ENCODE assay signal across 15 cellular contexts in the genomic region with DNA sequence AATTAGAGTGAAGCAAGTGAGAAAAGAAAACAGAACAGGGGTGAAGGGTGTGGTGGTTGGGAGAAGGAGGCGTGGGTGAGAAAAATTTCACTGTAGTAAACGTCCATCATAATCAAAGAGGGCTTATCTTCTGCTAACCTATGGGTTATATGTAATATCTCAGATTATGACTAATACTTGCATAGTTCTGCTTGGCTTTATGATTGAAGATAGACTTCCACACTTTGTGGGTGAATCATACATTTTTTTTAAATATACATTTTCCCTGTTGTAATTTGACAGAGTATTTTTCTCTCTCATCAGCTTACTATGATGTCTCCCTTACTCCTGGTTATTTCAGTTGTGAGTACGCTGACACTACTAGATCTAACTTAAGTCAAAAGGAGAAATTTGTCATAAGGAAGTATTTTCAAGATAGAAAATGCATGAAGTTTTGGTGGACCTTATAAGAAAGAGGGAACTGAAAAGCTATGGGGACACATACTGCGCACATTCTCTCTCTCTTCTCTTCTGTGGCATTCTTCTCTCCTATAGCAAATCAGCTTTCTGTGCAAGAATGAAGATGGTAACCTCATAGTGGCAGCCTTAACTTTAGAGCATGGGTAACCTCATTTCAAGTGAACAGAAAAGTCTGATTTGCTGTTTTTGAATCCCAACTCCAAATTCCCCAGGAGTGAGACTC. TPM values are rescaled to one million over a fixed set of nuclear protein-coding genes. Genes with fewer than 3 reads are reported as not detected.
DNase-seq lines count a peak whose midpoint lies in the region; ATAC-seq and TF ChIP-seq lines count a peak whose summit lies in the region.
"Had no signal": no experiment of that assay in that cellular context is flagged by ENCODE, and none has a peak within 500 bp of the region (broad histone marks: within the 10 kb centered on the region; RNA-seq: fewer than 3 reads in every experiment).

No MANE protein-coding gene starts in this region.

- peaks cover 2% of the 10 kb centered on the region for H3K27me3 Mint-ChIP-seq in activated CD8-positive, alpha-beta T cell treated with anti-CD3 and anti-CD28 coated beads for 36 hours
- no peaks in the 10 kb centered on the region for H3K27me3 Mint-ChIP-seq in activated CD8-positive, alpha-beta T cell treated with anti-CD3 and anti-CD28 coated beads, Interleukin-2, amount 10 ng/mL, durations not matched to agents 7 days and 5 days (ENCODE audit: low read depth)
- H3K27me3 Mint-ChIP-seq in stimulated activated naive B cell treated with anti-CD40 and anti-IgM and Interleukin-4, amounts not matched to agents 10 μg/mL and 1 μg/mL and 100 μg/mL, for 72 hours = no peaks in the 10 kb centered on the region

- H3K36me3 ChIP-seq in upper lobe of left lung = no peaks in the 10 kb centered on the region
- H3K36me3 ChIP-seq in colonic mucosa = no peaks in the 10 kb centered on the region
- H3K36me3 ChIP-seq: gastrocnemius medialis had no signal

- H3K27me3 ChIP-seq in upper lobe of left lung (no peaks in the 10 kb centered on the region), colonic mucosa (no peaks in the 10 kb centered on the region)
- H3K27me3 ChIP-seq: gastrocnemius medialis had no signal

- POLR2A ChIA-PET in activated CD8-positive, alpha-beta T cell treated with anti-CD3 and anti-CD28 coated beads for 36 hours (lab: Charles Lee) = interaction anchor here (0.6 to 2.6 kb wide), 4 partner anchors 10 to 656 kb away, joined by 3 to 18 read pairs (median 9); no protein-coding TSS in a partner anchor
- POLR2A ChIA-PET in activated CD8-positive, alpha-beta T cell treated with anti-CD3 and anti-CD28 coated beads, Interleukin-2, amount 10 ng/mL, durations not matched to agents 7 days and 5 days (lab: Charles Lee) = interaction anchor here (0.7 to 1.7 kb wide), 2 partner anchors 9 to 317 kb away, joined by 3 to 4 read pairs; no protein-coding TSS in a partner anchor

- CTCF ChIA-PET in activated CD8-positive, alpha-beta T cell treated with anti-CD3 and anti-CD28 coated beads for 36 hours (lab: Charles Lee) = interaction anchor here (0.9 to 2.0 kb wide), 5 partner anchors 8 to 221 kb away, joined by 3 to 8 read pairs (median 8); no protein-coding TSS in a partner anchor
- CTCF ChIA-PET in activated CD8-positive, alpha-beta T cell treated with anti-CD3 and anti-CD28 coated beads, Interleukin-2, amount 10 ng/mL, durations not matched to agents 7 days and 5 days (lab: Charles Lee) = interaction anchor here (0.7 to 2.6 kb wide), 5 partner anchors 21 to 220 kb away, joined by 3 to 9 read pairs (median 3); no protein-coding TSS in a partner anchor

- 79 to 86% methylated on average over 4 of the region's 4 CpGs for WGBS in upper lobe of left lung, 2 donors

- TF ChIP-seq CTCF in activated CD8-positive, alpha-beta T cell treated with anti-CD3 and anti-CD28 coated beads for 36 hours (IDR thresholded peaks at IDR 0.05) = no peak
- TF ChIP-seq CTCF in upper lobe of left lung (IDR thresholded peaks at IDR 0.05) (no peak), colonic mucosa (IDR thresholded peaks at IDR 0.05) (no peak)

- peak overlapping the region; percentile 33 for H3K4me3 Mint-ChIP-seq in activated CD8-positive, alpha-beta T cell treated with anti-CD3 and anti-CD28 coated beads for 36 hours
- H3K4me3 Mint-ChIP-seq in activated CD8-positive, alpha-beta T cell treated with anti-CD3 and anti-CD28 coated beads, Interleukin-2, amount 10 ng/mL, durations not matched to agents 7 days and 5 days = no peak overlapping the region
- H3K4me3 Mint-ChIP-seq in stimulated activated naive B cell treated with anti-CD40 and anti-IgM and Interleukin-4, amounts not matched to agents 10 μg/mL and 1 μg/mL and 100 μg/mL, for 72 hours = peak overlapping the region; percentile 19 to 23
- H3K4me3 Mint-ChIP-seq: H9, immature natural killer cell had no signal

- H3K4me1 ChIP-seq in upper lobe of left lung (peaks cover 10 to 14% (median 11%) of the 10 kb centered on the region in 4 donors), colonic mucosa (no peaks in the 10 kb centered on the region)

- no peaks in the 10 kb centered on the region for H3K9me3 Mint-ChIP-seq in activated CD8-positive, alpha-beta T cell treated with anti-CD3 and anti-CD28 coated beads for 36 hours
- no peaks in the 10 kb centered on the region for H3K9me3 Mint-ChIP-seq in activated CD8-positive, alpha-beta T cell treated with anti-CD3 and anti-CD28 coated beads, Interleukin-2, amount 10 ng/mL, durations not matched to agents 7 days and 5 days (ENCODE audit: insufficient read depth)
- no peaks in the 10 kb centered on the region for H3K9me3 Mint-ChIP-seq in stimulated activated naive B cell treated with anti-CD40 and anti-IgM and Interleukin-4, amounts not matched to agents 10 μg/mL and 1 μg/mL and 100 μg/mL, for 72 hours
- H3K9me3 Mint-ChIP-seq: H9, immature natural killer cell had no signal

- no peaks in the 10 kb centered on the region for H3K36me3 Mint-ChIP-seq in activated CD8-positive, alpha-beta T cell treated with anti-CD3 and anti-CD28 coated beads for 36 hours (ENCODE audit: low read depth)
- peaks cover 2% of the 10 kb centered on the region for H3K36me3 Mint-ChIP-seq in activated CD8-positive, alpha-beta T cell treated with anti-CD3 and anti-CD28 coated beads, Interleukin-2, amount 10 ng/mL, durations not matched to agents 7 days and 5 days (ENCODE audit: low read depth)
- H3K36me3 Mint-ChIP-seq in stimulated activated naive B cell treated with anti-CD40 and anti-IgM and Interleukin-4, amounts not matched to agents 10 μg/mL and 1 μg/mL and 100 μg/mL, for 72 hours = peaks cover 0 to 2% of the 10 kb centered on the region in 2 donors
- H3K36me3 Mint-ChIP-seq: immature natural killer cell had no signal

- intact Hi-C loops in activated CD8-positive, alpha-beta T cell treated with anti-CD3 and anti-CD28 coated beads for 36 hours (cut with micrococcal nuclease) = loop anchor here (5.0 kb wide), 1 partner anchor 303 kb away; a partner anchor contains a TSS
- intact Hi-C loops in colonic mucosa (cut with DNase I) = loop anchor here (10.0 kb wide), 3 partner anchors 185 to 445 kb away; a partner anchor contains a TSS

- peak overlapping the region; percentile 81 for H3K27ac Mint-ChIP-seq in activated CD8-positive, alpha-beta T cell treated with anti-CD3 and anti-CD28 coated beads for 36 hours
- H3K27ac Mint-ChIP-seq in activated CD8-positive, alpha-beta T cell treated with anti-CD3 and anti-CD28 coated beads, Interleukin-2, amount 10 ng/mL, durations not matched to agents 7 days and 5 days = no peak overlapping the region
- H3K27ac Mint-ChIP-seq in stimulated activated naive B cell treated with anti-CD40 and anti-IgM and Interleukin-4, amounts not matched to agents 10 μg/mL and 1 μg/mL and 100 μg/mL, for 72 hours = peak overlapping the region; percentile 80
- H3K27ac Mint-ChIP-seq: H9, immature natural killer cell had no signal

- ATAC-seq in activated CD8-positive, alpha-beta T cell treated with anti-CD3 and anti-CD28 coated beads for 36 hours = peak; percentile 14
- no peak for ATAC-seq in activated CD8-positive, alpha-beta T cell treated with anti-CD3 and anti-CD28 coated beads, Interleukin-2, amount 10 ng/mL, durations not matched to agents 7 days and 5 days
- ATAC-seq in stimulated activated naive B cell treated with anti-CD40 and anti-IgM and Interleukin-4, amounts not matched to agents 10 μg/mL and 1 μg/mL and 100 μg/mL, for 72 hours (replicated peaks) = peak; percentile 15 to 21
- ATAC-seq in upper lobe of left lung (ENCODE audit: low FRiP score in 2 of 2) = no peak

- H3K27ac ChIP-seq in upper lobe of left lung (no peak overlapping the region), colonic mucosa (no peak overlapping the region)

- peak; percentile 30 for DNase-seq in activated CD8-positive, alpha-beta T cell treated with anti-CD3 and anti-CD28 coated beads for 36 hours
- DNase-seq in activated CD8-positive, alpha-beta T cell treated with anti-CD3 and anti-CD28 coated beads, Interleukin-2, amount 10 ng/mL, durations not matched to agents 7 days and 5 days = no peak
- DNase-seq in NCI-H226 = peak; percentile 73
- peak; percentile 79 for DNase-seq in amniotic epithelial cell (ENCODE audit: low read depth)
- no peak for DNase-seq in stimulated activated naive B cell treated with anti-CD40 and anti-IgM and Interleukin-4, amounts not matched to agents 10 μg/mL and 1 μg/mL and 100 μg/mL, for 72 hours
- DNase-seq in upper lobe of left lung = no peak
- DNase-seq in colonic mucosa = no peak
- no peak for DNase-seq in HuH-7.5 (ENCODE audit: low spot score)
- DNase-seq: activated effector memory CD4-positive, alpha-beta T cell treated with Interleukin-2 at 50 U/mL for 16 hours; Calu3; gastrocnemius medialis; H9; immature natural killer cell; KBM-7; NCI-H1694 treated with DMSO at 0.1 percent for 48 hours had no signal

- peaks cover 54% of the 10 kb centered on the region for H3K4me1 Mint-ChIP-seq in activated CD8-positive, alpha-beta T cell treated with anti-CD3 and anti-CD28 coated beads for 36 hours (ENCODE audit: low read depth)
- peaks cover 49% of the 10 kb centered on the region for H3K4me1 Mint-ChIP-seq in activated CD8-positive, alpha-beta T cell treated with anti-CD3 and anti-CD28 coated beads, Interleukin-2, amount 10 ng/mL, durations not matched to agents 7 days and 5 days (ENCODE audit: low read depth)
- H3K4me1 Mint-ChIP-seq in stimulated activated naive B cell treated with anti-CD40 and anti-IgM and Interleukin-4, amounts not matched to agents 10 μg/mL and 1 μg/mL and 100 μg/mL, for 72 hours = peaks cover 22 to 30% of the 10 kb centered on the region in 2 donors

- no peak for TF ChIP-seq EP300 in upper lobe of left lung (IDR thresholded peaks at IDR 0.05)

- H3K4me3 ChIP-seq in upper lobe of left lung (no peak overlapping the region), colonic mucosa (no peak overlapping the region)
- H3K4me3 ChIP-seq: gastrocnemius medialis had no signal

- H3K9me3 ChIP-seq in upper lobe of left lung (no peaks in the 10 kb centered on the region), colonic mucosa (no peaks in the 10 kb centered on the region)
- H3K9me3 ChIP-seq: gastrocnemius medialis had no signal

- no peak for TF ChIP-seq POLR2A in upper lobe of left lung (IDR thresholded peaks at IDR 0.05)

- no peak overlapping the region for H3K9ac ChIP-seq in colonic mucosa (ENCODE audit: low read depth in 2 of 2, low read length in 2 of 2)

RNA-seq across cellular contexts. Expression of a gene that starts 4.9 kb away (rescaled TPM):
- 10 to 100 TPM; 28.4 to 29.0 TPM for total RNA-seq in activated CD8-positive, alpha-beta T cell treated with anti-CD3 and anti-CD28 coated beads for 36 hours
- total RNA-seq in activated CD8-positive, alpha-beta T cell treated with anti-CD3 and anti-CD28 coated beads, Interleukin-2, amount 10 ng/mL, durations not matched to agents 7 days and 5 days = 10 to 100 TPM; 25.7 to 27.2 TPM
- total RNA-seq in upper lobe of left lung (10 to 100 TPM; 19.6 to 52.9 (median 26.0) TPM), colonic mucosa (10 to 100 TPM in 1 of 2 donors, 1 to 10 TPM in 1; 7.0 to 14.8 TPM)

Comparison
In these comparisons a context has a peak if more than half of its experiments do, and no peak if none do; other contexts are left out.
1. ATAC-seq: peak in activated CD8-positive, alpha-beta T cell treated with anti-CD3 and anti-CD28 coated beads for 36 hours (single experiment) and stimulated activated naive B cell treated with anti-CD40 and anti-IgM and Interleukin-4, amounts not matched to agents 10 μg/mL and 1 μg/mL and 100 μg/mL, for 72 hours (2 of 2); none in activated CD8-positive, alpha-beta T cell treated with anti-CD3 and anti-CD28 coated beads, Interleukin-2, amount 10 ng/mL, durations not matched to agents 7 days and 5 days (single experiment) and upper lobe of left lung (0 of 2).
2. DNase-seq: peak in activated CD8-positive, alpha-beta T cell treated with anti-CD3 and anti-CD28 coated beads for 36 hours (single experiment), NCI-H226 (single experiment) and amniotic epithelial cell (single experiment); none in activated CD8-positive, alpha-beta T cell treated with anti-CD3 and anti-CD28 coated beads, Interleukin-2, amount 10 ng/mL, durations not matched to agents 7 days and 5 days (single experiment), stimulated activated naive B cell treated with anti-CD40 and anti-IgM and Interleukin-4, amounts not matched to agents 10 μg/mL and 1 μg/mL and 100 μg/mL, for 72 hours (single experiment), upper lobe of left lung (0 of 2), colonic mucosa (single experiment) and HuH-7.5 (single experiment).